27 cellular contexts compared by ENCODE assay signal in the genomic region with DNA sequence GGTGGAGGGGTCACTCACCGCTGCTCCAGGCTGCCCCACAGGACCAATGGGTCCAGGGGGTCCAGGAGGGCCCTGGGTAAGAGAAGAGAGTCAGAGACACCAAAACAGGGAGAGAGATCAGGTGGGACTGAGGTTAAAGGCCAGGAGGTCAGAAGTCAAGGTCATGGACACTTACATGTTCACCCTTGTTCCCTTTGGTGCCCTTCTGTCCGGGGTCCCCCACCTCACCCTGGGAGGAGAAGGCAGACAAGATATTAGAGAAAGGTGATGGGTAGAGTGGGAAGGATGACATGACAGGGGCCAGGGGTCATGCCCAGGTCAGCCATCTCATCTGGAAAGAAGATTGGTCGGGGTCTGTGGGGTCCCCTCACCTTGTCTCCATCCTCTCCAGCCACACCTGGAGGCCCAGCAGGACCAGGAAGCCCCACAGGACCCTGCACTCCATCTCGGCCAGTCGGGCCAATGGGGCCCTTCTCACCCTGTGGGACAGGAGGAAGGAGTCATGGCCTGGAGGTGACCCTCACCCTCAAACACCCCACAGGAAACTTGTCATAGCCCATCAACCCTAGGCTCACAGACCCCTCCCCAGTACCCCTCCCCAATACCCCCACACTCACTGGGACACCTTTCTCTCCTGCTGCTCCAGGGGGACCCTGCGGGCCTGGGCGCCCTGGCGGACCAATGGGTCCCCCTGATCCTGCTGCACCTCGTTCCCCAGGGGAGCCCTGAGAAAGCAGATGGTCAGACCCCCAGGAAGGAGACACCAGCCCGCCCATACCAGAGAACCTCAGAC. TPM values are rescaled to one million over a fixed set of nuclear protein-coding genes. Genes with fewer than 3 reads are reported as not detected.
DNase-seq lines count a peak whose midpoint lies in the region; ATAC-seq and TF ChIP-seq lines count a peak whose summit lies in the region.
"Had no signal": no experiment of that assay in that cellular context is flagged by ENCODE, and none has a peak within 500 bp of the region (broad histone marks: within the 10 kb centered on the region; RNA-seq: fewer than 3 reads in every experiment).

No MANE protein-coding gene starts in this region.

- no peak overlapping the region for H3K4me2 ChIP-seq in osteoblast (ENCODE audit: insufficient read depth, low read length)
- H3K4me2 ChIP-seq: KMS-11 had no signal

- TF ChIP-seq CTCF in RWPE2 (IDR thresholded peaks at IDR 0.05; ENCODE audit: poor library complexity, severe bottlenecking) = no peak
- no peak for TF ChIP-seq CTCF in osteoblast (IDR thresholded peaks at IDR 0.05; ENCODE audit: extremely low read depth, low read depth, low read length)
- no peak for TF ChIP-seq CTCF in upper lobe of right lung (IDR thresholded peaks at IDR 0.05)

- H3K4me1 Mint-ChIP-seq in activated naive CD4-positive, alpha-beta T cell treated with anti-CD3 and anti-CD28 coated beads for 36 hours (ENCODE audit: low read depth) = no peaks in the 10 kb centered on the region
- H3K4me1 Mint-ChIP-seq in activated T-helper 2 cell treated with anti-CD3 and anti-CD28 coated beads, Interferon-gamma antibody, Interleukin-2, Interleukin-4, amounts not matched to agents 10 μg/mL and 5 μg/mL and 100 μg/mL, durations not matched to agents 14 hours and 24 hours and 36 hours (ENCODE audit: low read depth) = no peaks in the 10 kb centered on the region
- H3K4me1 Mint-ChIP-seq: CD8-positive, alpha-beta memory T cell had no signal

- H3K27me3 ChIP-seq in RWPE2 (ENCODE audit: insufficient read depth, poor library complexity, severe bottlenecking) (no peaks in the 10 kb centered on the region), osteoblast (ENCODE audit: insufficient read depth, low read length) (no peaks in the 10 kb centered on the region), upper lobe of right lung (no peaks in the 10 kb centered on the region)
- H3K27me3 ChIP-seq: SJCRH30 had no signal

- H3K4me1 ChIP-seq in RWPE2 (ENCODE audit: insufficient read depth, poor library complexity, severe bottlenecking) = no peaks in the 10 kb centered on the region
- no peaks in the 10 kb centered on the region for H3K4me1 ChIP-seq in osteoblast (ENCODE audit: insufficient read depth, low read length)
- H3K4me1 ChIP-seq in upper lobe of right lung = no peaks in the 10 kb centered on the region
- H3K4me1 ChIP-seq: SJCRH30 had no signal

- H3K9me3 ChIP-seq in RWPE2 (ENCODE audit: severe bottlenecking) (no peaks in the 10 kb centered on the region), osteoblast (ENCODE audit: low read depth, low read length) (no peaks in the 10 kb centered on the region), upper lobe of right lung (no peaks in the 10 kb centered on the region)
- H3K9me3 ChIP-seq: SJCRH30 had no signal

- no peak for ATAC-seq in Right ventricle myocardium inferior
- no peak for ATAC-seq in left ventricle myocardium superior
- ATAC-seq in RWPE2 (ENCODE audit: low read depth) = no peak
- ATAC-seq in upper lobe of right lung = no peak

- no peaks in the 10 kb centered on the region for H3K9me3 Mint-ChIP-seq in activated naive CD4-positive, alpha-beta T cell treated with anti-CD3 and anti-CD28 coated beads for 36 hours
- H3K9me3 Mint-ChIP-seq in activated T-helper 2 cell treated with anti-CD3 and anti-CD28 coated beads, Interferon-gamma antibody, Interleukin-2, Interleukin-4, amounts not matched to agents 10 μg/mL and 5 μg/mL and 100 μg/mL, durations not matched to agents 14 hours and 24 hours and 36 hours = no peaks in the 10 kb centered on the region
- H3K9me3 Mint-ChIP-seq: CD8-positive, alpha-beta memory T cell; HFFc6 had no signal

- H3K27ac Mint-ChIP-seq in activated naive CD4-positive, alpha-beta T cell treated with anti-CD3 and anti-CD28 coated beads for 36 hours = no peak overlapping the region
- H3K27ac Mint-ChIP-seq in activated T-helper 2 cell treated with anti-CD3 and anti-CD28 coated beads, Interferon-gamma antibody, Interleukin-2, Interleukin-4, amounts not matched to agents 10 μg/mL and 5 μg/mL and 100 μg/mL, durations not matched to agents 14 hours and 24 hours and 36 hours = no peak overlapping the region
- H3K27ac Mint-ChIP-seq: HFFc6 had no signal

- no peaks in the 10 kb centered on the region for H4K20me1 ChIP-seq in osteoblast (ENCODE audit: insufficient read depth, low read length)

- H3K4me3 ChIP-seq in RWPE2 (ENCODE audit: severe bottlenecking) (no peak overlapping the region), osteoblast (ENCODE audit: insufficient read depth, low read length) (no peak overlapping the region), upper lobe of right lung (no peak overlapping the region)
- H3K4me3 ChIP-seq: SJCRH30 had no signal

- no peaks in the 10 kb centered on the region for H3K79me2 ChIP-seq in osteoblast (ENCODE audit: insufficient read depth, low read length)

- H3K36me3 ChIP-seq in RWPE2 (ENCODE audit: low read depth) = no peaks in the 10 kb centered on the region
- no peaks in the 10 kb centered on the region for H3K36me3 ChIP-seq in osteoblast (ENCODE audit: insufficient read depth, low read length)
- H3K36me3 ChIP-seq in upper lobe of right lung = no peaks in the 10 kb centered on the region
- H3K36me3 ChIP-seq: SJCRH30 had no signal

- H3K36me3 Mint-ChIP-seq in activated naive CD4-positive, alpha-beta T cell treated with anti-CD3 and anti-CD28 coated beads for 36 hours (ENCODE audit: low read depth) = no peaks in the 10 kb centered on the region
- H3K36me3 Mint-ChIP-seq in activated T-helper 2 cell treated with anti-CD3 and anti-CD28 coated beads, Interferon-gamma antibody, Interleukin-2, Interleukin-4, amounts not matched to agents 10 μg/mL and 5 μg/mL and 100 μg/mL, durations not matched to agents 14 hours and 24 hours and 36 hours (ENCODE audit: low read depth) = no peaks in the 10 kb centered on the region
- H3K36me3 Mint-ChIP-seq: CD8-positive, alpha-beta memory T cell had no signal

- no peak overlapping the region for H3K4me3 Mint-ChIP-seq in activated naive CD4-positive, alpha-beta T cell treated with anti-CD3 and anti-CD28 coated beads for 36 hours
- H3K4me3 Mint-ChIP-seq in activated T-helper 2 cell treated with anti-CD3 and anti-CD28 coated beads, Interferon-gamma antibody, Interleukin-2, Interleukin-4, amounts not matched to agents 10 μg/mL and 5 μg/mL and 100 μg/mL, durations not matched to agents 14 hours and 24 hours and 36 hours (ENCODE audit: low read depth) = no peak overlapping the region
- H3K4me3 Mint-ChIP-seq: CD8-positive, alpha-beta memory T cell; HFFc6 had no signal

- DNase-seq in Right ventricle myocardium inferior (ENCODE audit: missing footprints) = peak; percentile 57
- no peak for DNase-seq in left ventricle myocardium superior
- DNase-seq in RWPE2 (ENCODE audit: low spot score) = peak; percentile 29
- peak; percentile 75 for DNase-seq in osteoblast (ENCODE audit: insufficient read length, low spot score, missing footprints)
- DNase-seq in upper lobe of right lung = peak; percentile 46
- DNase-seq in substantia nigra (lab: John Stamatoyannopoulos, UW) = no peak
- no peak for DNase-seq in activated naive CD4-positive, alpha-beta T cell treated with anti-CD3 and anti-CD28 coated beads for 36 hours
- DNase-seq in activated T-helper 2 cell treated with anti-CD3 and anti-CD28 coated beads, Interferon-gamma antibody, Interleukin-2, Interleukin-4, amounts not matched to agents 10 μg/mL and 5 μg/mL and 100 μg/mL, durations not matched to agents 14 hours and 24 hours and 36 hours (ENCODE audit: low spot score) = no peak
- DNase-seq: ACHN; Calu3; DMS153; HFFc6; NCI-H1105; NCI-H146; NCI-H2029 treated with DMSO at 0.1 percent for 48 hours; NCI-H2171; NCI-H345; NCI-H524; NCI-H774; NK-92 treated with Interleukin-12 subunit alpha and Interleukin-12 subunit beta, amount 100 ng/mL, for 24 hours; SJCRH30 had no signal

- H3K27me3 Mint-ChIP-seq in activated naive CD4-positive, alpha-beta T cell treated with anti-CD3 and anti-CD28 coated beads for 36 hours (ENCODE audit: low read depth) = no peaks in the 10 kb centered on the region
- peaks cover 2% of the 10 kb centered on the region for H3K27me3 Mint-ChIP-seq in activated T-helper 2 cell treated with anti-CD3 and anti-CD28 coated beads, Interferon-gamma antibody, Interleukin-2, Interleukin-4, amounts not matched to agents 10 μg/mL and 5 μg/mL and 100 μg/mL, durations not matched to agents 14 hours and 24 hours and 36 hours (ENCODE audit: low read depth)

- no peak overlapping the region for H2AFZ ChIP-seq in osteoblast (ENCODE audit: low read length)

- CTCF ChIA-PET in activated naive CD4-positive, alpha-beta T cell treated with anti-CD3 and anti-CD28 coated beads for 36 hours (lab: Charles Lee) = no interaction called here

- no peak overlapping the region for H3K27ac ChIP-seq in RWPE2 (ENCODE audit: poor library complexity, severe bottlenecking)
- H3K27ac ChIP-seq in osteoblast (ENCODE audit: low read depth, low read length) = no peak overlapping the region
- no peak overlapping the region for H3K27ac ChIP-seq in upper lobe of right lung
- no peak overlapping the region for H3K27ac ChIP-seq in substantia nigra (ENCODE audit: low read depth, low read length, poor library complexity, severe bottlenecking)
- H3K27ac ChIP-seq: 22Rv1, C4-2B, HL-60, KMS-11, RWPE1, SJCRH30 had no signal

- intact Hi-C loops in Right ventricle myocardium inferior (cut with DNase I) = no loop called here
- intact Hi-C loops in left ventricle myocardium superior (cut with micrococcal nuclease) = no loop called here
- intact Hi-C loops in upper lobe of right lung (cut with DNase I) = no loop called here
- intact Hi-C loops in activated naive CD4-positive, alpha-beta T cell treated with anti-CD3 and anti-CD28 coated beads for 36 hours (cut with micrococcal nuclease) = no loop called here
- intact Hi-C loops in activated T-helper 2 cell treated with anti-CD3 and anti-CD28 coated beads, Interferon-gamma antibody, Interleukin-2, Interleukin-4, amounts not matched to agents 10 μg/mL and 5 μg/mL and 100 μg/mL, durations not matched to agents 14 hours and 24 hours and 36 hours (cut with micrococcal nuclease) = no loop called here

RNA-seq across cellular contexts. Expression of gene COL11A2, which starts 21.0 kb away (rescaled TPM):
- total RNA-seq in Right ventricle myocardium inferior = 1.1 TPM
- 1.9 TPM for total RNA-seq in left ventricle myocardium superior
- total RNA-seq in osteoblast = 1.8 TPM in 2 replicates
- total RNA-seq in upper lobe of right lung = 1.2 TPM
- 1 to 10 TPM in 1 of 2 experiments, under 1 TPM in 1; 0.88 to 1.4 TPM for total RNA-seq in activated naive CD4-positive, alpha-beta T cell treated with anti-CD3 and anti-CD28 coated beads for 36 hours
- total RNA-seq in activated T-helper 2 cell treated with anti-CD3 and anti-CD28 coated beads, Interferon-gamma antibody, Interleukin-2, Interleukin-4, amounts not matched to agents 10 μg/mL and 5 μg/mL and 100 μg/mL, durations not matched to agents 14 hours and 24 hours and 36 hours = 0.34 and 0.37 TPM in 2 replicates

RNA-seq across cellular contexts. Expression of gene RXRB, which starts 29.2 kb away (rescaled TPM):
- total RNA-seq in Right ventricle myocardium inferior (39.3 TPM), left ventricle myocardium superior (41.2 TPM), osteoblast (19.2 and 20.9 TPM in 2 replicates), upper lobe of right lung (46.6 TPM)
- total RNA-seq in activated naive CD4-positive, alpha-beta T cell treated with anti-CD3 and anti-CD28 coated beads for 36 hours = 10 to 100 TPM; 50.4 to 50.6 TPM
- total RNA-seq in activated T-helper 2 cell treated with anti-CD3 and anti-CD28 coated beads, Interferon-gamma antibody, Interleukin-2, Interleukin-4, amounts not matched to agents 10 μg/mL and 5 μg/mL and 100 μg/mL, durations not matched to agents 14 hours and 24 hours and 36 hours = 47.8 and 50.0 TPM in 2 replicates

RNA-seq across cellular contexts. Expression of gene SLC39A7, which starts 29.4 kb away (rescaled TPM):
- total RNA-seq in Right ventricle myocardium inferior = 55.4 TPM
- total RNA-seq in left ventricle myocardium superior = 47.7 TPM
- 108 and 109 TPM in 2 replicates for total RNA-seq in osteoblast
- total RNA-seq in upper lobe of right lung = 89.1 TPM
- total RNA-seq in activated naive CD4-positive, alpha-beta T cell treated with anti-CD3 and anti-CD28 coated beads for 36 hours = 10 to 100 TPM; 35.9 to 39.5 TPM
- 63.8 and 69.6 TPM in 2 replicates for total RNA-seq in activated T-helper 2 cell treated with anti-CD3 and anti-CD28 coated beads, Interferon-gamma antibody, Interleukin-2, Interleukin-4, amounts not matched to agents 10 μg/mL and 5 μg/mL and 100 μg/mL, durations not matched to agents 14 hours and 24 hours and 36 hours

RNA-seq across cellular contexts. Expression of gene HSD17B8, which starts 33.2 kb away (rescaled TPM):
- total RNA-seq in Right ventricle myocardium inferior (25.0 TPM), left ventricle myocardium superior (24.8 TPM), osteoblast (2.7 and 3.3 TPM in 2 replicates), upper lobe of right lung (14.7 TPM)
- total RNA-seq in activated naive CD4-positive, alpha-beta T cell treated with anti-CD3 and anti-CD28 coated beads for 36 hours = 10 to 100 TPM; 31.3 to 33.5 TPM
- total RNA-seq in activated T-helper 2 cell treated with anti-CD3 and anti-CD28 coated beads, Interferon-gamma antibody, Interleukin-2, Interleukin-4, amounts not matched to agents 10 μg/mL and 5 μg/mL and 100 μg/mL, durations not matched to agents 14 hours and 24 hours and 36 hours = 14.7 and 18.2 TPM in 2 replicates

RNA-seq across cellular contexts. Expression of gene RING1, which starts 37.0 kb away (rescaled TPM):
- total RNA-seq in Right ventricle myocardium inferior (27.7 TPM), left ventricle myocardium superior (30.1 TPM), osteoblast (34.0 and 34.2 TPM in 2 replicates), upper lobe of right lung (42.0 TPM)
- total RNA-seq in activated naive CD4-positive, alpha-beta T cell treated with anti-CD3 and anti-CD28 coated beads for 36 hours = 10 to 100 TPM; 17.1 to 18.2 TPM
- 46.0 and 46.1 TPM in 2 replicates for total RNA-seq in activated T-helper 2 cell treated with anti-CD3 and anti-CD28 coated beads, Interferon-gamma antibody, Interleukin-2, Interleukin-4, amounts not matched to agents 10 μg/mL and 5 μg/mL and 100 μg/mL, durations not matched to agents 14 hours and 24 hours and 36 hours

Comparison
In these comparisons a context has a peak if more than half of its experiments do, and no peak if none do; other contexts are left out.
1. DNase-seq: peak in Right ventricle myocardium inferior (single experiment), RWPE2 (single experiment), osteoblast (single experiment) and upper lobe of right lung (single experiment); none in left ventricle myocardium superior (single experiment), substantia nigra (0 of 49), activated naive CD4-positive, alpha-beta T cell treated with anti-CD3 and anti-CD28 coated beads for 36 hours (single experiment) and activated T-helper 2 cell treated with anti-CD3 and anti-CD28 coated beads, Interferon-gamma antibody, Interleukin-2, Interleukin-4, amounts not matched to agents 10 μg/mL and 5 μg/mL and 100 μg/mL, durations not matched to agents 14 hours and 24 hours and 36 hours (single experiment).